ENCODE assay signal across 1 cellular context in genomic region chr13:110410906-110411305, GRCh38.
TF ChIP-seq lines count a peak whose summit lies in the region.

No MANE protein-coding gene starts in this region.

TF ChIP-seq in GM23338, 12 proteins besides CTCF, POLR2A, EP300 and RAD21 (continued from another document):
- TF ChIP-seq, protein P1, sequence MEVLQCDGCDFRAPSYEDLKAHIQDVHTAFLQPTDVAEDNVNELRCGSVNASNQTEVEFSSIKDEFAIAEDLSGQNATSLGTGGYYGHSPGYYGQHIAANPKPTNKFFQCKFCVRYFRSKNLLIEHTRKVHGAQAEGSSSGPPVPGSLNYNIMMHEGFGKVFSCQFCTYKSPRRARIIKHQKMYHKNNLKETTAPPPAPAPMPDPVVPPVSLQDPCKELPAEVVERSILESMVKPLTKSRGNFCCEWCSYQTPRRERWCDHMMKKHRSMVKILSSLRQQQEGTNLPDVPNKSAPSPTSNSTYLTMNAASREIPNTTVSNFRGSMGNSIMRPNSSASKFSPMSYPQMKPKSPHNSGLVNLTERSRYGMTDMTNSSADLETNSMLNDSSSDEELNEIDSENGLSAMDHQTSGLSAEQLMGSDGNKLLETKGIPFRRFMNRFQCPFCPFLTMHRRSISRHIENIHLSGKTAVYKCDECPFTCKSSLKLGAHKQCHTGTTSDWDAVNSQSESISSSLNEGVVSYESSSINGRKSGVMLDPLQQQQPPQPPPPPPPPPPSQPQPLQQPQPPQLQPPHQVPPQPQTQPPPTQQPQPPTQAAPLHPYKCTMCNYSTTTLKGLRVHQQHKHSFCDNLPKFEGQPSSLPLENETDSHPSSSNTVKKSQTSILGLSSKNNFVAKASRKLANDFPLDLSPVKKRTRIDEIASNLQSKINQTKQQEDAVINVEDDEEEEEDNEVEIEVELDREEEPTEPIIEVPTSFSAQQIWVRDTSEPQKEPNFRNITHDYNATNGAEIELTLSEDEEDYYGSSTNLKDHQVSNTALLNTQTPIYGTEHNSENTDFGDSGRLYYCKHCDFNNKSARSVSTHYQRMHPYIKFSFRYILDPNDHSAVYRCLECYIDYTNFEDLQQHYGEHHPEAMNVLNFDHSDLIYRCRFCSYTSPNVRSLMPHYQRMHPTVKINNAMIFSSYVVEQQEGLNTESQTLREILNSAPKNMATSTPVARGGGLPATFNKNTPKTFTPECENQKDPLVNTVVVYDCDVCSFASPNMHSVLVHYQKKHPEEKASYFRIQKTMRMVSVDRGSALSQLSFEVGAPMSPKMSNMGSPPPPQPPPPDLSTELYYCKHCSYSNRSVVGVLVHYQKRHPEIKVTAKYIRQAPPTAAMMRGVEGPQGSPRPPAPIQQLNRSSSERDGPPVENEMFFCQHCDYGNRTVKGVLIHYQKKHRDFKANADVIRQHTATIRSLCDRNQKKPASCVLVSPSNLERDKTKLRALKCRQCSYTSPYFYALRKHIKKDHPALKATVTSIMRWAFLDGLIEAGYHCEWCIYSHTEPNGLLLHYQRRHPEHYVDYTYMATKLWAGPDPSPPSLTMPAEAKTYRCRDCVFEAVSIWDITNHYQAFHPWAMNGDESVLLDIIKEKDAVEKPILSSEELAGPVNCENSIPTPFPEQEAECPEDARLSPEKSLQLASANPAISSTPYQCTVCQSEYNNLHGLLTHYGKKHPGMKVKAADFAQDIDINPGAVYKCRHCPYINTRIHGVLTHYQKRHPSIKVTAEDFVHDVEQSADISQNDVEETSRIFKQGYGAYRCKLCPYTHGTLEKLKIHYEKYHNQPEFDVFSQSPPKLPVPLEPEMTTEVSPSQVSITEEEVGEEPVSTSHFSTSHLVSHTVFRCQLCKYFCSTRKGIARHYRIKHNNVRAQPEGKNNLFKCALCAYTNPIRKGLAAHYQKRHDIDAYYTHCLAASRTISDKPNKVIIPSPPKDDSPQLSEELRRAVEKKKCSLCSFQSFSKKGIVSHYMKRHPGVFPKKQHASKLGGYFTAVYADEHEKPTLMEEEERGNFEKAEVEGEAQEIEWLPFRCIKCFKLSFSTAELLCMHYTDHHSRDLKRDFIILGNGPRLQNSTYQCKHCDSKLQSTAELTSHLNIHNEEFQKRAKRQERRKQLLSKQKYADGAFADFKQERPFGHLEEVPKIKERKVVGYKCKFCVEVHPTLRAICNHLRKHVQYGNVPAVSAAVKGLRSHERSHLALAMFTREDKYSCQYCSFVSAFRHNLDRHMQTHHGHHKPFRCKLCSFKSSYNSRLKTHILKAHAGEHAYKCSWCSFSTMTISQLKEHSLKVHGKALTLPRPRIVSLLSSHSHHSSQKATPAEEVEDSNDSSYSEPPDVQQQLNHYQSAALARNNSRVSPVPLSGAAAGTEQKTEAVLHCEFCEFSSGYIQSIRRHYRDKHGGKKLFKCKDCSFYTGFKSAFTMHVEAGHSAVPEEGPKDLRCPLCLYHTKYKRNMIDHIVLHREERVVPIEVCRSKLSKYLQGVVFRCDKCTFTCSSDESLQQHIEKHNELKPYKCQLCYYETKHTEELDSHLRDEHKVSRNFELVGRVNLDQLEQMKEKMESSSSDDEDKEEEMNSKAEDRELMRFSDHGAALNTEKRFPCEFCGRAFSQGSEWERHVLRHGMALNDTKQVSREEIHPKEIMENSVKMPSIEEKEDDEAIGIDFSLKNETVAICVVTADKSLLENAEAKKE (CRISPR knock-in tag; IDR thresholded peaks at IDR 0.05) = no peak
- no peak for TF ChIP-seq EZH2 (IDR thresholded peaks at IDR 0.05; ENCODE audit: low read depth, unreplicated experiment)
- TF ChIP-seq CREB1 (CRISPR knock-in tag; IDR thresholded peaks at IDR 0.05; ENCODE audit: low read depth) = no peak
- TF ChIP-seq, protein P2, sequence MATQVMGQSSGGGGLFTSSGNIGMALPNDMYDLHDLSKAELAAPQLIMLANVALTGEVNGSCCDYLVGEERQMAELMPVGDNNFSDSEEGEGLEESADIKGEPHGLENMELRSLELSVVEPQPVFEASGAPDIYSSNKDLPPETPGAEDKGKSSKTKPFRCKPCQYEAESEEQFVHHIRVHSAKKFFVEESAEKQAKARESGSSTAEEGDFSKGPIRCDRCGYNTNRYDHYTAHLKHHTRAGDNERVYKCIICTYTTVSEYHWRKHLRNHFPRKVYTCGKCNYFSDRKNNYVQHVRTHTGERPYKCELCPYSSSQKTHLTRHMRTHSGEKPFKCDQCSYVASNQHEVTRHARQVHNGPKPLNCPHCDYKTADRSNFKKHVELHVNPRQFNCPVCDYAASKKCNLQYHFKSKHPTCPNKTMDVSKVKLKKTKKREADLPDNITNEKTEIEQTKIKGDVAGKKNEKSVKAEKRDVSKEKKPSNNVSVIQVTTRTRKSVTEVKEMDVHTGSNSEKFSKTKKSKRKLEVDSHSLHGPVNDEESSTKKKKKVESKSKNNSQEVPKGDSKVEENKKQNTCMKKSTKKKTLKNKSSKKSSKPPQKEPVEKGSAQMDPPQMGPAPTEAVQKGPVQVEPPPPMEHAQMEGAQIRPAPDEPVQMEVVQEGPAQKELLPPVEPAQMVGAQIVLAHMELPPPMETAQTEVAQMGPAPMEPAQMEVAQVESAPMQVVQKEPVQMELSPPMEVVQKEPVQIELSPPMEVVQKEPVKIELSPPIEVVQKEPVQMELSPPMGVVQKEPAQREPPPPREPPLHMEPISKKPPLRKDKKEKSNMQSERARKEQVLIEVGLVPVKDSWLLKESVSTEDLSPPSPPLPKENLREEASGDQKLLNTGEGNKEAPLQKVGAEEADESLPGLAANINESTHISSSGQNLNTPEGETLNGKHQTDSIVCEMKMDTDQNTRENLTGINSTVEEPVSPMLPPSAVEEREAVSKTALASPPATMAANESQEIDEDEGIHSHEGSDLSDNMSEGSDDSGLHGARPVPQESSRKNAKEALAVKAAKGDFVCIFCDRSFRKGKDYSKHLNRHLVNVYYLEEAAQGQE (IDR thresholded peaks at IDR 0.05; ENCODE audit: unreplicated experiment) = no peak
- no peak for TF ChIP-seq ZNF114 (CRISPR knock-in tag; IDR thresholded peaks at IDR 0.05)
- TF ChIP-seq JUNB (IDR thresholded peaks at IDR 0.05; ENCODE audit: unreplicated experiment) = no peak
- TF ChIP-seq ZNF331 (CRISPR knock-in tag; IDR thresholded peaks at IDR 0.05; ENCODE audit: low read depth) = no peak
- no peak for TF ChIP-seq ETS1 (IDR thresholded peaks at IDR 0.05)
